In the genomic region with DNA sequence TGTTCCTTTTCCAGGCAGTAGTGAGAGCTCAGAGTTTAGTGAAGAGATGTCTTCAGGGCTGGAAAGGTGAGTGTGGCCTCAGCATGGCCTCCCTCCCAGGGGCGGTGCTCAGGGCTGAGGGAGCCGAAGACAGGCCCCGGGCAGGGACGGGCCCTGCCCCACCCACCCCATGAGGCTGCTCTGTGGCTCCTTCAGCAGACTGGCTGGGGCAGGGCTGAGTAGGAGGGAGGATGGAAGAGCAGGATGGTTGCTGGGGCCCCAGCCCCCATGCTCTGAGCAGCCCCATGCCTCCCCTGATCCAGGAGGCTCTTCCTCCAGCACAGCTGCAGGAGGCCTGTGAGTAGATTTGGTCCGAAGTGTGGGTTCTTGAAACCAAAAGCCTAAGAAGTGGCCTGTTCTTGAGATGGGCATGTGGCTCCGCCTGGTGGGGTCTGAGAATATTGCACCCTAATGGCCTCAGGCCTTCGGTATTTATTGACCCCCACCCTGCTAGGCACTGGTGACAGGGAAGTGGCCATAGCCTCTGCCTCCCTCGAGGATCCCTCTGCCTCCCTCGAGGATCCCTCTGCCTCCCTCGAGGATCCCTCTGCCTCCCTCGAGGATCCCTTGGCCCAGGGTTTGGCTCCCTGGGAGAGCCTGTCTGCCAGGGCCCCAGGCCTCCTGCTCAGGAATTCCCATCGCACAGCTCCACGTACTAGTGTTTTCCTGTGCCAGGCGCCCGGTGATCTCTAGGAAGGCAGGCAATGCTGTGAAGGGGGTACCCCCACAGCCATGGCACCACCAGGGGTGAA, we compare ENCODE assay signal across 2 cellular contexts.
TF ChIP-seq lines count a peak whose summit lies in the region.

No MANE protein-coding gene starts in this region.

TF ChIP-seq in HEK293T, 16 proteins besides CTCF, POLR2A, EP300 and RAD21 (continued from another document):
- TF ChIP-seq, protein P1, sequence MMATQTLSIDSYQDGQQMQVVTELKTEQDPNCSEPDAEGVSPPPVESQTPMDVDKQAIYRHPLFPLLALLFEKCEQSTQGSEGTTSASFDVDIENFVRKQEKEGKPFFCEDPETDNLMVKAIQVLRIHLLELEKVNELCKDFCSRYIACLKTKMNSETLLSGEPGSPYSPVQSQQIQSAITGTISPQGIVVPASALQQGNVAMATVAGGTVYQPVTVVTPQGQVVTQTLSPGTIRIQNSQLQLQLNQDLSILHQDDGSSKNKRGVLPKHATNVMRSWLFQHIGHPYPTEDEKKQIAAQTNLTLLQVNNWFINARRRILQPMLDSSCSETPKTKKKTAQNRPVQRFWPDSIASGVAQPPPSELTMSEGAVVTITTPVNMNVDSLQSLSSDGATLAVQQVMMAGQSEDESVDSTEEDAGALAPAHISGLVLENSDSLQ (IDR thresholded peaks at IDR 0.05) = no peak
- TF ChIP-seq CTBP1 (IDR thresholded peaks at IDR 0.05; ENCODE audit: borderline replicate concordance) (no peak), NFRKB (IDR thresholded peaks at IDR 0.05) (no peak), ARNT (IDR thresholded peaks at IDR 0.05) (no peak), ELF4 (IDR thresholded peaks at IDR 0.05) (no peak), FOXM1 (IDR thresholded peaks at IDR 0.05; ENCODE audit: borderline replicate concordance) (no peak), L3MBTL2 (conservative IDR thresholded peaks at IDR 0.05) (no peak), FOXA1 (IDR thresholded peaks at IDR 0.05) (no peak), HDGF (IDR thresholded peaks at IDR 0.05; ENCODE audit: borderline replicate concordance) (no peak), LEF1 (IDR thresholded peaks at IDR 0.05; ENCODE audit: borderline replicate concordance) (no peak), ZNF384 (IDR thresholded peaks at IDR 0.05) (no peak), BHLHE40 (IDR thresholded peaks at IDR 0.05; ENCODE audit: borderline replicate concordance) (no peak), TARDBP (IDR thresholded peaks at IDR 0.05) (no peak), FOXK2 (IDR thresholded peaks at IDR 0.05) (no peak)

TF ChIP-seq in H1, 55 proteins besides CTCF, POLR2A, EP300 and RAD21 (continued from another document):
- no peak for TF ChIP-seq CHD2 (IDR thresholded peaks at IDR 0.05; ENCODE audit: low read length)
- 0 out of 2 replicates have a peak, but pooled peaks have one; percentile 46 for TF ChIP-seq JUND (IDR thresholded peaks at IDR 0.05; ENCODE audit: low read length)
- no peak for TF ChIP-seq SUZ12 (IDR thresholded peaks at IDR 0.05; ENCODE audit: low read length)
- TF ChIP-seq PHF8 (conservative IDR thresholded peaks at IDR 0.05; ENCODE audit: low read depth, low read length) = no peak
- no peak for TF ChIP-seq ASH2L (IDR thresholded peaks at IDR 0.05; ENCODE audit: low read length)
- TF ChIP-seq ZNF274 (IDR thresholded peaks at IDR 0.05; ENCODE audit: borderline replicate concordance, extremely low read depth, low read length) = no peak
- no peak for TF ChIP-seq SP4 (IDR thresholded peaks at IDR 0.05; ENCODE audit: low read length)
- no peak for TF ChIP-seq RBBP5 (IDR thresholded peaks at IDR 0.05; ENCODE audit: borderline replicate concordance, low read depth, low read length)
- no peak for TF ChIP-seq SRF (IDR thresholded peaks at IDR 0.05; ENCODE audit: low read depth, low read length)
